In the genomic region with DNA sequence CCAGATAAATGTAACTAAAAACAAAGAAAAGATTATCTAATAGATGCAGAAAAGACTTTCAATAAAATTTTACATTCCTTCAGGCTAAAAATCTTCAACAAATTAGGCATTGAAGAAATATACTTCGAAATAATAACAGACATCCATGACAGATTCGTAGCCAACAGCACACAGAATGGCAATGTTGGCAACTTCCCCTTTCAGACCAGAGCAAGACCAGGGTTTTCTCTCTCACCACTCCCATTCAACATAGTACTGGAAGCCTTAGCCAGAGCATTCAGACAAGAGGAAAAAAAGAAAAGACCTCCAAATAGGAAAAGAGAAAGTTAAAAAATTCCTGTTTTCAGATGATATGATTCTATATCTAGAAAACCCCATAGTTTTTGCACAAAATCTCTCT, we compare ENCODE assay signal across 28 cellular contexts.
"Had no signal": no experiment of that assay in that cellular context is flagged by ENCODE, and none has a peak within 500 bp of the region (broad histone marks: within the 10 kb centered on the region; RNA-seq: fewer than 3 reads in every experiment).

No MANE protein-coding gene starts in this region.

- H3K27ac ChIP-seq: neural progenitor cell, ovary, parathyroid adenoma, psoas muscle, right lobe of liver, sigmoid colon, stomach, thoracic aorta, thyroid gland, tibial nerve, upper lobe of left lung, vagina had no signal

- H3K27me3 ChIP-seq: neural progenitor cell, ovary, right lobe of liver, sigmoid colon, stomach, thyroid gland, tibial nerve, upper lobe of left lung, vagina had no signal

- H3K9me3 Mint-ChIP-seq: natural killer cell; nephron; neural progenitor cell; stimulated activated effector memory CD8-positive, alpha-beta T cell treated with anti-CD3 and anti-CD28 coated beads, Interleukin-12 subunit alpha, Interleukin-12 subunit beta, amount 100 ng/mL, for 72 hours; stimulated activated naive B cell treated with anti-CD40 and anti-IgM and Interleukin-4, amounts not matched to agents 10 μg/mL and 1 μg/mL and 100 μg/mL, for 72 hours; stimulated activated naive CD8-positive, alpha-beta T cell treated with anti-CD3 and anti-CD28 coated beads, Interleukin-15, Interleukin-2, amounts not matched to agents 100 ng/mL and 50 ng/mL, for 24 hours had no signal

- H3K27ac Mint-ChIP-seq: natural killer cell; nephron; neural progenitor cell; progenitor cell of endocrine pancreas; stimulated activated effector memory CD8-positive, alpha-beta T cell treated with anti-CD3 and anti-CD28 coated beads, Interleukin-12 subunit alpha, Interleukin-12 subunit beta, amount 100 ng/mL, for 72 hours; stimulated activated naive B cell treated with anti-CD40 and anti-IgM and Interleukin-4, amounts not matched to agents 10 μg/mL and 1 μg/mL and 100 μg/mL, for 72 hours; stimulated activated naive CD8-positive, alpha-beta T cell treated with anti-CD3 and anti-CD28 coated beads, Interleukin-15, Interleukin-2, amounts not matched to agents 100 ng/mL and 50 ng/mL, for 24 hours had no signal

- DNase-seq: natural killer cell; occipital lobe; ovary; posterior cingulate gyrus; psoas muscle; right cardiac atrium; right lobe of liver; sigmoid colon; small intestine; stimulated activated CD4-positive, alpha-beta T cell treated with anti-CD3 and anti-CD28 coated beads, Interleukin-15, amount 100 ng/mL, for 24 hours; stimulated activated CD4-positive, alpha-beta T cell treated with anti-CD3 and anti-CD28 coated beads, Interleukin-2, amount 100 ng/mL, for 24 hours; stimulated activated CD4-positive, alpha-beta T cell treated with anti-CD3 and anti-CD28 coated beads, Interleukin-2, amount 100 ng/mL, for 48 hours; stimulated activated CD4-positive, alpha-beta T cell treated with anti-CD3 and anti-CD28 coated beads, Interleukin-4, amount 100 ng/mL, for 24 hours; stimulated activated naive B cell treated with anti-CD40 and anti-IgM and Interleukin-4, amounts not matched to agents 10 μg/mL and 1 μg/mL and 100 μg/mL, for 72 hours; stimulated activated naive CD4-positive, alpha-beta T cell treated with Interleukin-2 at 50 U/mL for 16 hours; stomach; thyroid gland; trophoblast cell; upper lobe of left lung had no signal

- H3K4me2 ChIP-seq: neural progenitor cell had no signal

- ATAC-seq: natural killer cell; psoas muscle; right cardiac atrium; right lobe of liver; stimulated activated effector memory CD8-positive, alpha-beta T cell treated with anti-CD3 and anti-CD28 coated beads, Interleukin-12 subunit alpha, Interleukin-12 subunit beta, amount 100 ng/mL, for 72 hours; stimulated activated naive B cell treated with anti-CD40 and anti-IgM and Interleukin-4, amounts not matched to agents 10 μg/mL and 1 μg/mL and 100 μg/mL, for 72 hours had no signal

- H3K36me3 Mint-ChIP-seq: natural killer cell; neural progenitor cell; stimulated activated effector memory CD8-positive, alpha-beta T cell treated with anti-CD3 and anti-CD28 coated beads, Interleukin-12 subunit alpha, Interleukin-12 subunit beta, amount 100 ng/mL, for 72 hours; stimulated activated naive B cell treated with anti-CD40 and anti-IgM and Interleukin-4, amounts not matched to agents 10 μg/mL and 1 μg/mL and 100 μg/mL, for 72 hours had no signal

- H3K4me1 ChIP-seq: neural progenitor cell, parathyroid adenoma, psoas muscle, right lobe of liver, sigmoid colon, stomach, thyroid gland, tibial nerve, upper lobe of left lung, vagina had no signal

- H3K4me1 Mint-ChIP-seq: natural killer cell, nephron, neural progenitor cell had no signal

- H3K4me3 ChIP-seq: neural progenitor cell, ovary, psoas muscle, right lobe of liver, sigmoid colon, stomach, thoracic aorta, thyroid gland, tibial nerve, upper lobe of left lung, vagina had no signal

- H2AFZ ChIP-seq: neural progenitor cell, parathyroid adenoma had no signal

- H3K27me3 Mint-ChIP-seq: progenitor cell of endocrine pancreas; stimulated activated naive B cell treated with anti-CD40 and anti-IgM and Interleukin-4, amounts not matched to agents 10 μg/mL and 1 μg/mL and 100 μg/mL, for 72 hours; stimulated activated naive CD8-positive, alpha-beta T cell treated with anti-CD3 and anti-CD28 coated beads, Interleukin-15, Interleukin-2, amounts not matched to agents 100 ng/mL and 50 ng/mL, for 24 hours had no signal

- H3K79me2 ChIP-seq: parathyroid adenoma had no signal

- H3K4me3 Mint-ChIP-seq: natural killer cell; nephron; neural progenitor cell; stimulated activated effector memory CD8-positive, alpha-beta T cell treated with anti-CD3 and anti-CD28 coated beads, Interleukin-12 subunit alpha, Interleukin-12 subunit beta, amount 100 ng/mL, for 72 hours; stimulated activated naive B cell treated with anti-CD40 and anti-IgM and Interleukin-4, amounts not matched to agents 10 μg/mL and 1 μg/mL and 100 μg/mL, for 72 hours; stimulated activated naive CD8-positive, alpha-beta T cell treated with anti-CD3 and anti-CD28 coated beads, Interleukin-15, Interleukin-2, amounts not matched to agents 100 ng/mL and 50 ng/mL, for 24 hours had no signal

- H3K9ac ChIP-seq: neural progenitor cell, parathyroid adenoma had no signal
